ENCODE assay signal across 8 cellular contexts in the genomic region with DNA sequence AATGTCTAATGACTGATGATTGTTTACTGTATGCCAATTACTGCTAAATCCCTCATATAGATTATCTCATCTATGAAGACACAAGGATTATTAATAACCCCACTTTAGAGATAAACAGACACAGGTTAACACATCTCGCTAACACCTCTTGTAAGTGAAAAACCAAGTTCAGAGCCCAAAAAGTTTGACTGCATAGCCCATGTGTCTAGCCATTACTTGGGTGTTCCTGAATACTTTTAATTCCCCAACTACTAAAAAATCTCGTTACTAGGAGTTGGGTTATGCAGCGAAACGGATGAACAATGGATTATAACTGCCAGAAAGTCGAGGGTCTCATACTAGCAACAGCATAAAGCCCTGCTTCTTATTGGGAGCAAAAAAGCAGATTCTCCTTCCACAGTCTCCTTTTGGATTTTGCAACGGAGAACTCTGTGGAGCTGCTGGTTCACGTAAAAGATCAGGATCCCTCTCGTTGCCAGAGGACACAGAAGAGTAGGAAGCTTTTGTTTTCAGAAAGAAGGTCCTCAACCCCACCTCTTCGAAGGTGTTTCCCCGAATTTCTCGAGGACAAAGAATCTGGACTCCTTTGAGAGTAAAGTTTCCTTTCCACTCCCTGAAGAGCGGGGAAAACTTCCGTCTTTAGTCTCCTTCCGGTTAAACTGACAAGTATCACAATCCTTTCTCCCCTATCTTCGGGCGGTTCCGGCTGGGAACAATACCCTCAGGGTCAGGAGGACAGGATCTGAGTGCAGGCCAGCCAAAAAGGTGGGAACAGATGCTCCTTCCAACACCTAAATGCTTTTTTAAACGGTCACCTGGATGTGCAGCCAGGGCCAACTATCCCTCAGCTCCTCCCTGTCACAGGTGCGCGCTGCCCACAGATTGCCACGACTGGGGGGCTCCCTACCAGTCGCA. TPM values are rescaled to one million over a fixed set of nuclear protein-coding genes. Genes with fewer than 3 reads are reported as not detected.
A peak's percentile ranks its signal among the peaks of the same experiment; 100 is the strongest.
DNase-seq lines count a peak whose midpoint lies in the region; ATAC-seq, FAIRE-seq and TF ChIP-seq lines count a peak whose summit lies in the region.

No MANE protein-coding gene starts in this region.

- POLR2A ChIA-PET in CD8-positive, alpha-beta memory T cell (lab: Charles Lee), result interaction anchor here (0.6 to 8.1 kb wide), 3 partner anchors 49 to 106 kb away, joined by 4 to 248 read pairs (median 4); a partner anchor contains a TSS

- peak overlapping the region; percentile 96 to 100 (median 99) for H3K27ac Mint-ChIP-seq in CD8-positive, alpha-beta memory T cell

- H3K27me3 Mint-ChIP-seq in CD8-positive, alpha-beta memory T cell, result no peaks in the 10 kb centered on the region

- DNase-seq in CD8-positive, alpha-beta memory T cell, result no peak
- DNase-seq in NT2/D1 (ENCODE audit: low read depth, low spot score) (peak; percentile 30), breast epithelium (ENCODE audit: low spot score in 2 of 2) (peak in 1 of 2 donors; percentile 52), iPS-NIHi7 (ENCODE audit: extremely low spot score) (peak; percentile 41), small intestine (peak; percentile 86), NCI-H2081 treated with DMSO at 0.1 percent for 48 hours (lab: John Stamatoyannopoulos, UW) (no peak)

- no peaks in the 10 kb centered on the region for H3K9me3 ChIP-seq in CD8-positive, alpha-beta memory T cell (ENCODE audit: low read length)
- H3K9me3 ChIP-seq in NT2/D1 (ENCODE audit: insufficient read depth, low read length) (no peaks in the 10 kb centered on the region), breast epithelium (no peaks in the 10 kb centered on the region), small intestine (ENCODE audit: control insufficient read depth, low read depth) (no peaks in the 10 kb centered on the region)

- peaks cover 27% of the 10 kb centered on the region for H3K4me1 ChIP-seq in CD8-positive, alpha-beta memory T cell (ENCODE audit: insufficient read depth, low read length)
- H3K4me1 ChIP-seq in NT2/D1 (ENCODE audit: insufficient read depth, insufficient read length) (no peaks in the 10 kb centered on the region), breast epithelium (peaks cover 0 to 11% of the 10 kb centered on the region in 2 donors), small intestine (ENCODE audit: control insufficient read depth in 2 of 2, insufficient read depth in 1 of 2, low read depth in 1 of 2, low read length in 1 of 2) (peaks cover 0 to 2% of the 10 kb centered on the region in 2 donors)

- peak overlapping the region; percentile 75 for H3K4me3 ChIP-seq in CD8-positive, alpha-beta memory T cell (ENCODE audit: low read length)
- H3K4me3 ChIP-seq in NT2/D1 (ENCODE audit: insufficient read length, low read depth) (peak overlapping the region; percentile 94), breast epithelium (peak overlapping the region; percentile 79 to 93 (median 83)), small intestine (ENCODE audit: low read depth in 1 of 2, low read length in 2 of 2) (peak overlapping the region; percentile 80 to 81)

- no peaks in the 10 kb centered on the region for H3K27me3 ChIP-seq in CD8-positive, alpha-beta memory T cell (ENCODE audit: insufficient read depth, low read length, poor library complexity, severe bottlenecking)
- H3K27me3 ChIP-seq in NT2/D1 (ENCODE audit: insufficient read depth, insufficient read length) (no peaks in the 10 kb centered on the region), breast epithelium (no peaks in the 10 kb centered on the region), small intestine (ENCODE audit: control insufficient read depth in 2 of 2, insufficient read depth in 2 of 2, low read length in 2 of 2) (no peaks in the 10 kb centered on the region)

- ATAC-seq in GM18873 (IDR thresholded peaks at IDR 0.05; ENCODE audit: low FRiP score, unreplicated experiment) (peak; percentile 2), HG03097 (IDR thresholded peaks at IDR 0.05; ENCODE audit: low FRiP score, unreplicated experiment) (peak; percentile 2)

- peak overlapping the region; percentile 96 for H3K9ac ChIP-seq in NT2/D1 (ENCODE audit: insufficient read length, low read depth)

- H3K27ac ChIP-seq in CD8-positive, alpha-beta memory T cell (ENCODE audit: low read depth, low read length), result peak overlapping the region; percentile 89
- H3K27ac ChIP-seq in breast epithelium (peak overlapping the region; percentile 95 to 99), small intestine (ENCODE audit: low read depth in 1 of 2, low read length in 1 of 2) (peak overlapping the region; percentile 89 to 98)

- no peak for TF ChIP-seq CTCF in breast epithelium (IDR thresholded peaks at IDR 0.05)

- H3K36me3 Mint-ChIP-seq in CD8-positive, alpha-beta memory T cell, result peaks cover 10 to 57% (median 15%) of the 10 kb centered on the region in 3 donors

- CTCF ChIA-PET in CD8-positive, alpha-beta memory T cell (lab: Charles Lee), result interaction anchor here (0.9 to 3.2 kb wide), 4 partner anchors 9 to 65 kb away, joined by 4 to 32 read pairs (median 7); a partner anchor contains a TSS

- TF ChIP-seq POLR2A in breast epithelium (IDR thresholded peaks at IDR 0.05), result no peak

- peak overlapping the region; percentile 95 to 100 (median 99) for H3K4me3 Mint-ChIP-seq in CD8-positive, alpha-beta memory T cell

- intact Hi-C loops in breast epithelium (cut with DNase I; ENCODE audit: low total_unique reads), result no loop called here

- FAIRE-seq in small intestine (lab: Jason Lieb, UNC), result no peak

- peaks cover 34 to 56% (median 55%) of the 10 kb centered on the region in 3 donors for H3K4me1 Mint-ChIP-seq in CD8-positive, alpha-beta memory T cell

- peaks cover 21% of the 10 kb centered on the region for H3K36me3 ChIP-seq in CD8-positive, alpha-beta memory T cell (ENCODE audit: insufficient read depth, low read length)
- H3K36me3 ChIP-seq in NT2/D1 (ENCODE audit: insufficient read depth, insufficient read length, low read length) (peaks cover 49% of the 10 kb centered on the region), breast epithelium (peaks cover 16% of the 10 kb centered on the region), small intestine (ENCODE audit: control insufficient read depth in 2 of 2, insufficient read depth in 2 of 2, low read length in 2 of 2) (peaks cover 0 to 9% of the 10 kb centered on the region in 2 donors)

- no peaks in the 10 kb centered on the region for H3K9me3 Mint-ChIP-seq in CD8-positive, alpha-beta memory T cell

- WGBS in small intestine, 3 donors, result 0 to 2% (median 1%) methylated on average over 22 of the region's 22 CpGs

RNA-seq across cellular contexts. Expression of a gene that starts 0.9 kb away (rescaled TPM):
- 10 to 100 TPM; 45.7 to 51.9 TPM for total RNA-seq in CD8-positive, alpha-beta memory T cell
- polyA plus RNA-seq in CD8-positive, alpha-beta memory T cell, result 15.1 TPM
- 10 to 100 TPM; 29.0 to 55.9 (median 33.8) TPM for total RNA-seq in breast epithelium
- polyA plus RNA-seq in small intestine, result 10 to 100 TPM; 11.9 to 18.9 (median 15.2) TPM

RNA-seq across cellular contexts. Expression of a gene that starts 48.2 kb away (rescaled TPM):
- 1,000 to 10,000 TPM; 1,516 to 1,609 TPM for total RNA-seq in CD8-positive, alpha-beta memory T cell
- polyA plus RNA-seq in CD8-positive, alpha-beta memory T cell, result 547 TPM
- total RNA-seq in breast epithelium, result 100 to 1,000 TPM; 385 to 456 (median 416) TPM
- polyA plus RNA-seq in small intestine, result 100 to 1,000 TPM; 208 to 272 (median 218) TPM

Comparison
In these comparisons a context has a peak if more than half of its experiments do, and no peak if none do; other contexts are left out.
1. DNase-seq: peak in NT2/D1 (single experiment), iPS-NIHi7 (single experiment) and small intestine (single experiment); none in CD8-positive, alpha-beta memory T cell (0 of 5) and NCI-H2081 treated with DMSO at 0.1 percent for 48 hours (single experiment).
2. Peak in every context shown above with its lines, with median percentiles within 50 percentile points of each other: H3K27ac ChIP-seq and H3K4me3 ChIP-seq.